ENCODE assay signal across 10 cellular contexts in the genomic region with DNA sequence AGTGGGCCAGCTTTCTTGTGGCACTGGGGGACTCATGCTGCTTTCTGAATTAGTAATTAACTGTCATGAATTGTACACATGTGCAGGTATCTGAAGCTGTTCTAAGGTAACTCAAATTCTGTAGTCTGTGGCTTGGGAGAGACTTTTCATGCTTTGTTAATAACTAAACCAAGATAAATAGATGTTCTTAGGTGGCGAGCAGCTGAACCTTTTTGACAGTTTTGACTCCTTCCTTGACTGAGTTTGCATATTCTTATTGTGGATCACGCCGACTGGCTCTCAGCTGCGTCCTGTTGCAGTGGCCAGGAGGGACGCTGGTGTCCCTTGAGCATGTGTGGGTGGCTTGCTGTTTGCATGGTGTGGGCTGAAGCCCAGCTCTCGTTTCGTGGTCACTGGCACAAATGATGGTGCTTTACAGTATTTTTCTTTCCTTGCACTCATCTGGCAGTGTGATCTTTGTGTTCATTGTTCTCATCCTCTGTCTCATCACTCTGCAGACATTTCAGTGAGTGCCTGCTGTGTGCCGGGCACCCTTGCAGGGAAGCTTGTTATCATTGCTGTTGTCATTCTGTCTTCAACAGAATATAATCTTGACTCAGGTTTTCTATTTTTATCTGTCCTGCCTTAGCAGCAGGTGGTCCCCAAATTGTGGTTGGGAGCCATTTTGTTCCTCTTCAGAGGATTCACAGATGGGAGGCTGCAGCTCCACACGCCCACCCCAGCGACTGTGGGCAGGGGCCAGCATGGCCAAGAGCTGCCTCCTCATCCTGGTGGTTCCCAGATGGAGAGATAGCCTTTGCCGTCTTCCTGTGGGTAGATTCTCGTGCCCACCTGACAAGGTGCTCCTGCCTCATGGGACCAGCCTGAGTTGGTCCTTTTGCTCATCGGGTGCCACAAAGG. TPM values are rescaled to one million over a fixed set of nuclear protein-coding genes. Genes with fewer than 3 reads are reported as not detected.
DNase-seq lines count a peak whose midpoint lies in the region; ATAC-seq and TF ChIP-seq lines count a peak whose summit lies in the region.
"Had no signal": no experiment of that assay in that cellular context is flagged by ENCODE, and none has a peak within 500 bp of the region (broad histone marks: within the 10 kb centered on the region; RNA-seq: fewer than 3 reads in every experiment).

No MANE protein-coding gene starts in this region.

- H3K36me3 ChIP-seq in BLaER1 (peaks cover 7% of the 10 kb centered on the region; the same call in 1 of the 2 replicates), suprapubic skin (no peaks in the 10 kb centered on the region)

- TF ChIP-seq CTCF in suprapubic skin (IDR thresholded peaks at IDR 0.05), result no peak
- TF ChIP-seq CTCF in CD4-positive, alpha-beta T cell (IDR thresholded peaks at IDR 0.05), result no peak

- H3K27me3 ChIP-seq in BLaER1, result no peaks in the 10 kb centered on the region
- no peaks in the 10 kb centered on the region for H3K27me3 ChIP-seq in suprapubic skin
- H3K27me3 ChIP-seq in CD4-positive, alpha-beta T cell (ENCODE audit: control insufficient read depth, insufficient read depth, low read length), result no peaks in the 10 kb centered on the region

- 84% methylated on average over 13 of the region's 13 CpGs for WGBS in suprapubic skin

- peaks cover 78% of the 10 kb centered on the region for H3K4me1 ChIP-seq in BLaER1
- H3K4me1 ChIP-seq in suprapubic skin, result peaks cover 23% of the 10 kb centered on the region

- ATAC-seq in GM18907 (IDR thresholded peaks at IDR 0.05; ENCODE audit: unreplicated experiment) (peak; percentile 58), HG02642 (IDR thresholded peaks at IDR 0.05; ENCODE audit: poor library complexity, unreplicated experiment) (peak; percentile 39), HG03575 (IDR thresholded peaks at IDR 0.05; ENCODE audit: extremely low read depth, insufficient number of reproducible peaks, low FRiP score, unreplicated experiment) (peak; percentile 26)
- no peak for ATAC-seq in CD4-positive, alpha-beta T cell (ENCODE audit: poor library complexity)
- ATAC-seq: naive thymus-derived CD8-positive, alpha-beta T cell had no signal

- TF ChIP-seq EP300 in suprapubic skin (IDR thresholded peaks at IDR 0.05), result no peak

- DNase-seq in suprapubic skin (ENCODE audit: low spot score in 2 of 2) (no peak), pons (ENCODE audit: low spot score) (no peak)
- DNase-seq in stimulated activated CD8-positive, alpha-beta memory T cell treated with anti-CD3 and anti-CD28 coated beads, Interleukin-4, amount 100 ng/mL, for 48 hours, result no peak
- no peak for DNase-seq in CD4-positive, alpha-beta T cell
- DNase-seq: activated naive CD8-positive, alpha-beta T cell treated with anti-CD3 and anti-CD28 coated beads, Interleukin-2, amount 10 ng/mL, durations not matched to agents 7 days and 5 days; naive thymus-derived CD8-positive, alpha-beta T cell had no signal

- no peak overlapping the region for H3K4me3 Mint-ChIP-seq in CD4-positive, alpha-beta T cell
- H3K4me3 Mint-ChIP-seq: activated naive CD8-positive, alpha-beta T cell treated with anti-CD3 and anti-CD28 coated beads, Interleukin-2, amount 10 ng/mL, durations not matched to agents 7 days and 5 days; naive thymus-derived CD8-positive, alpha-beta T cell had no signal

- peaks cover 11% of the 10 kb centered on the region; the same call in 1 of the 2 replicates for H4K20me1 ChIP-seq in BLaER1

- H3K27ac Mint-ChIP-seq in CD4-positive, alpha-beta T cell, result no peak overlapping the region
- H3K27ac Mint-ChIP-seq: activated naive CD8-positive, alpha-beta T cell treated with anti-CD3 and anti-CD28 coated beads, Interleukin-2, amount 10 ng/mL, durations not matched to agents 7 days and 5 days; naive thymus-derived CD8-positive, alpha-beta T cell had no signal

- H3K27ac ChIP-seq in BLaER1, result no peak overlapping the region
- H3K27ac ChIP-seq in suprapubic skin, result no peak overlapping the region
- H3K27ac ChIP-seq in CD4-positive, alpha-beta T cell (ENCODE audit: low read depth, low read length), result no peak overlapping the region

- H3K27me3 Mint-ChIP-seq in CD4-positive, alpha-beta T cell, result no peaks in the 10 kb centered on the region
- H3K27me3 Mint-ChIP-seq: activated naive CD8-positive, alpha-beta T cell treated with anti-CD3 and anti-CD28 coated beads, Interleukin-2, amount 10 ng/mL, durations not matched to agents 7 days and 5 days; naive thymus-derived CD8-positive, alpha-beta T cell had no signal

- H3K9ac ChIP-seq in BLaER1, result no peak overlapping the region

- intact Hi-C loops in CD4-positive, alpha-beta T cell (cut with DNase I, micrococcal nuclease), result no loop called here

- CTCF ChIA-PET in CD4-positive, alpha-beta T cell (lab: Charles Lee), result interaction anchor here (1.2 kb wide), 1 partner anchor 9 kb away, joined by 3 read pairs; no protein-coding TSS in a partner anchor

- no peaks in the 10 kb centered on the region for H3K9me3 ChIP-seq in BLaER1
- H3K9me3 ChIP-seq in suprapubic skin, result no peaks in the 10 kb centered on the region
- H3K9me3 ChIP-seq in CD4-positive, alpha-beta T cell (ENCODE audit: control insufficient read depth, low read length), result no peaks in the 10 kb centered on the region

- H3K4me2 ChIP-seq in BLaER1, result peak overlapping the region; percentile 60

- H3K4me1 Mint-ChIP-seq in CD4-positive, alpha-beta T cell (ENCODE audit: low read depth), result peaks cover 14% of the 10 kb centered on the region

- H3K36me3 Mint-ChIP-seq in CD4-positive, alpha-beta T cell (ENCODE audit: low read depth), result no peaks in the 10 kb centered on the region
- H3K36me3 Mint-ChIP-seq: activated naive CD8-positive, alpha-beta T cell treated with anti-CD3 and anti-CD28 coated beads, Interleukin-2, amount 10 ng/mL, durations not matched to agents 7 days and 5 days had no signal

- H3K9me3 Mint-ChIP-seq in CD4-positive, alpha-beta T cell, result no peaks in the 10 kb centered on the region
- H3K9me3 Mint-ChIP-seq: activated naive CD8-positive, alpha-beta T cell treated with anti-CD3 and anti-CD28 coated beads, Interleukin-2, amount 10 ng/mL, durations not matched to agents 7 days and 5 days; naive thymus-derived CD8-positive, alpha-beta T cell had no signal

- H3K4me3 ChIP-seq in BLaER1 (no peak overlapping the region), suprapubic skin (no peak overlapping the region)

- POLR2A ChIA-PET in CD4-positive, alpha-beta T cell (lab: Charles Lee), result no interaction called here

- no peak for TF ChIP-seq POLR2A in suprapubic skin (IDR thresholded peaks at IDR 0.05)

RNA-seq across cellular contexts. Expression of a gene that starts 39.6 kb away (rescaled TPM):
- 10 to 100 TPM; 53.3 to 95.2 (median 71.3) TPM for total RNA-seq in suprapubic skin
- total RNA-seq in CD4-positive, alpha-beta T cell, result 10 to 100 TPM; 25.4 to 26.3 TPM

RNA-seq across cellular contexts. Expression of a gene that starts 59.7 kb away (rescaled TPM):
- 10 to 100 TPM; 17.3 to 22.8 (median 20.4) TPM for total RNA-seq in suprapubic skin
- total RNA-seq in CD4-positive, alpha-beta T cell, result 10 to 100 TPM; 16.9 to 20.8 TPM
